Comparison of ENCODE assay signal across 17 cellular contexts in the genomic region with DNA sequence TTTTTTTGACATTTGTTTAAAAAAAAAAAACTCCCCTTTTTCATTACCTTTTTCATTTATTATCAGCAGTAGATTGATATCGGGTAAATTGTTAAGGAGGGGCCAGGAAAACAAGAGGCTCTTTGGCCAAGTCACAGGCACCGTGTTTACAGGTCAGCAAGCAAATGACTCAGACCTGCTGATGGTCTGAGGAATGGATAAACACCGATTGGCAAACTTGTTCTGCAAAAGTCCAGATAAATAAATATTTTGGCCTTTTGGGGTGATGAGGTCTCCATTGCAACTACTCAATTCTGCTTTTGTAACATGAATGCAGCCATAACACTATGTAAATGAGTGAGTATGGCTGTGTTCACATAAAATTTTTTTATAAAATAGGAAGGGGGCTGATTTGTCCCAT.
DNase-seq lines count a peak whose midpoint lies in the region; TF ChIP-seq lines count a peak whose summit lies in the region.
"Had no signal": no experiment of that assay in that cellular context is flagged by ENCODE, and none has a peak within 500 bp of the region (broad histone marks: within the 10 kb centered on the region; RNA-seq: fewer than 3 reads in every experiment).

No MANE protein-coding gene starts in this region.

- no peaks in the 10 kb centered on the region for H3K9me3 ChIP-seq in liver (ENCODE audit: control insufficient read depth in 4 of 4, low read length in 3 of 4)
- H3K9me3 ChIP-seq: BLaER1, Caco-2 had no signal

- TF ChIP-seq RAD21 in liver (IDR thresholded peaks at IDR 0.05), result no peak

- H3K36me3 ChIP-seq in liver (ENCODE audit: control insufficient read depth in 4 of 4, insufficient read depth in 3 of 4, low read depth in 1 of 4, low read length in 3 of 4), result no peaks in the 10 kb centered on the region
- H3K36me3 ChIP-seq: BLaER1 had no signal

- no peak overlapping the region for H3K9ac ChIP-seq in liver (ENCODE audit: low read depth in 1 of 2, low read length in 2 of 2)
- H3K9ac ChIP-seq: BLaER1 had no signal

- H3K4me1 ChIP-seq in liver (ENCODE audit: control insufficient read depth in 4 of 4, insufficient read depth in 4 of 4, low read length in 3 of 4), result peaks cover 0 to 6% (median 0%) of the 10 kb centered on the region in 4 donors
- H3K4me1 ChIP-seq: BLaER1, Caco-2 had no signal

- peak; percentile 4 for DNase-seq in M059J (ENCODE audit: low read depth)
- DNase-seq in fibroblast of villous mesenchyme (ENCODE audit: low read depth), result peak; percentile 29
- DNase-seq in renal cortical epithelial cell (ENCODE audit: low read depth), result peak; percentile 28
- DNase-seq in stimulated activated CD4-positive, alpha-beta T cell treated with anti-CD3 and anti-CD28 coated beads, Interleukin-12 subunit alpha, Interleukin-12 subunit beta, amount 100 ng/mL, for 4 hours, result no peak
- no peak for DNase-seq in GM19240 (ENCODE audit: insufficient read length, low spot score)
- DNase-seq in NCI-H69 (lab: John Stamatoyannopoulos, UW), result no peak
- DNase-seq: Caco-2; CD4-positive, CD25-positive, alpha-beta regulatory T cell; CD8-positive, alpha-beta T cell; DMS153; DND-41; H9 had no signal

- WGBS in liver, result 22% methylated on average over 3 of the region's 3 CpGs

- H3K4me3 ChIP-seq in fibroblast of villous mesenchyme (ENCODE audit: low read depth, low read length), result no peak overlapping the region
- no peak overlapping the region for H3K4me3 ChIP-seq in liver (ENCODE audit: low read depth in 1 of 3, low read length in 3 of 3)
- H3K4me3 ChIP-seq: BLaER1, GM23338 had no signal

- no peak for TF ChIP-seq CTCF in fibroblast of villous mesenchyme (IDR thresholded peaks at IDR 0.05; ENCODE audit: insufficient read depth, low read depth, low read length)
- TF ChIP-seq CTCF in liver (IDR thresholded peaks at IDR 0.05; ENCODE audit: low read depth, low read length, missing input control), result no peak

- H3K27ac ChIP-seq in liver (ENCODE audit: low read depth in 1 of 2, low read length in 2 of 2), result peak overlapping the region in 1 of 2 donors; percentile 32
- H3K27ac ChIP-seq: 22Rv1, BLaER1, C4-2B had no signal

- no peaks in the 10 kb centered on the region for H3K27me3 ChIP-seq in liver (ENCODE audit: control insufficient read depth in 4 of 4, insufficient read depth in 4 of 4, low read length in 3 of 4)
- H3K27me3 ChIP-seq: BLaER1 had no signal

TF ChIP-seq in liver, 16 proteins besides CTCF, POLR2A, EP300 and RAD21:
- peak; percentile 61 to 93 for TF ChIP-seq JUND (IDR thresholded peaks at IDR 0.05)
- peak in 1 of 2 donors; percentile 65 for TF ChIP-seq RXRA (IDR thresholded peaks at IDR 0.05)
- TF ChIP-seq HNF4G (IDR thresholded peaks at IDR 0.05), result no peak
- TF ChIP-seq, protein P1, sequence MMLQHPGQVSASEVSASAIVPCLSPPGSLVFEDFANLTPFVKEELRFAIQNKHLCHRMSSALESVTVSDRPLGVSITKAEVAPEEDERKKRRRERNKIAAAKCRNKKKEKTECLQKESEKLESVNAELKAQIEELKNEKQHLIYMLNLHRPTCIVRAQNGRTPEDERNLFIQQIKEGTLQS (IDR thresholded peaks at IDR 0.05), result peak; percentile 66
- peak; percentile 74 for TF ChIP-seq FOXA1 (IDR thresholded peaks at IDR 0.05)
- no peak for TF ChIP-seq SP1 (IDR thresholded peaks at IDR 0.05)
- no peak for TF ChIP-seq GABPA (IDR thresholded peaks at IDR 0.05 in 1 of 2, conservative IDR thresholded peaks at IDR 0.05 in 1 of 2)
- TF ChIP-seq FOXA2 (IDR thresholded peaks at IDR 0.05), result peak; percentile 85
- no peak for TF ChIP-seq EGR1 (IDR thresholded peaks at IDR 0.05; ENCODE audit: low read depth in 2 of 2)
- TF ChIP-seq, protein P2, sequence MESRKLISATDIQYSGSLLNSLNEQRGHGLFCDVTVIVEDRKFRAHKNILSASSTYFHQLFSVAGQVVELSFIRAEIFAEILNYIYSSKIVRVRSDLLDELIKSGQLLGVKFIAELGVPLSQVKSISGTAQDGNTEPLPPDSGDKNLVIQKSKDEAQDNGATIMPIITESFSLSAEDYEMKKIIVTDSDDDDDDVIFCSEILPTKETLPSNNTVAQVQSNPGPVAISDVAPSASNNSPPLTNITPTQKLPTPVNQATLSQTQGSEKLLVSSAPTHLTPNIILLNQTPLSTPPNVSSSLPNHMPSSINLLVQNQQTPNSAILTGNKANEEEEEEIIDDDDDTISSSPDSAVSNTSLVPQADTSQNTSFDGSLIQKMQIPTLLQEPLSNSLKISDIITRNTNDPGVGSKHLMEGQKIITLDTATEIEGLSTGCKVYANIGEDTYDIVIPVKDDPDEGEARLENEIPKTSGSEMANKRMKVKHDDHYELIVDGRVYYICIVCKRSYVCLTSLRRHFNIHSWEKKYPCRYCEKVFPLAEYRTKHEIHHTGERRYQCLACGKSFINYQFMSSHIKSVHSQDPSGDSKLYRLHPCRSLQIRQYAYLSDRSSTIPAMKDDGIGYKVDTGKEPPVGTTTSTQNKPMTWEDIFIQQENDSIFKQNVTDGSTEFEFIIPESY (IDR thresholded peaks at IDR 0.05), result peak; percentile 25
- TF ChIP-seq HNF4A (conservative IDR thresholded peaks at IDR 0.05), result peak; percentile 47 to 79
- TF ChIP-seq, protein P3, sequence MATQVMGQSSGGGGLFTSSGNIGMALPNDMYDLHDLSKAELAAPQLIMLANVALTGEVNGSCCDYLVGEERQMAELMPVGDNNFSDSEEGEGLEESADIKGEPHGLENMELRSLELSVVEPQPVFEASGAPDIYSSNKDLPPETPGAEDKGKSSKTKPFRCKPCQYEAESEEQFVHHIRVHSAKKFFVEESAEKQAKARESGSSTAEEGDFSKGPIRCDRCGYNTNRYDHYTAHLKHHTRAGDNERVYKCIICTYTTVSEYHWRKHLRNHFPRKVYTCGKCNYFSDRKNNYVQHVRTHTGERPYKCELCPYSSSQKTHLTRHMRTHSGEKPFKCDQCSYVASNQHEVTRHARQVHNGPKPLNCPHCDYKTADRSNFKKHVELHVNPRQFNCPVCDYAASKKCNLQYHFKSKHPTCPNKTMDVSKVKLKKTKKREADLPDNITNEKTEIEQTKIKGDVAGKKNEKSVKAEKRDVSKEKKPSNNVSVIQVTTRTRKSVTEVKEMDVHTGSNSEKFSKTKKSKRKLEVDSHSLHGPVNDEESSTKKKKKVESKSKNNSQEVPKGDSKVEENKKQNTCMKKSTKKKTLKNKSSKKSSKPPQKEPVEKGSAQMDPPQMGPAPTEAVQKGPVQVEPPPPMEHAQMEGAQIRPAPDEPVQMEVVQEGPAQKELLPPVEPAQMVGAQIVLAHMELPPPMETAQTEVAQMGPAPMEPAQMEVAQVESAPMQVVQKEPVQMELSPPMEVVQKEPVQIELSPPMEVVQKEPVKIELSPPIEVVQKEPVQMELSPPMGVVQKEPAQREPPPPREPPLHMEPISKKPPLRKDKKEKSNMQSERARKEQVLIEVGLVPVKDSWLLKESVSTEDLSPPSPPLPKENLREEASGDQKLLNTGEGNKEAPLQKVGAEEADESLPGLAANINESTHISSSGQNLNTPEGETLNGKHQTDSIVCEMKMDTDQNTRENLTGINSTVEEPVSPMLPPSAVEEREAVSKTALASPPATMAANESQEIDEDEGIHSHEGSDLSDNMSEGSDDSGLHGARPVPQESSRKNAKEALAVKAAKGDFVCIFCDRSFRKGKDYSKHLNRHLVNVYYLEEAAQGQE (IDR thresholded peaks at IDR 0.05), result no peak
- TF ChIP-seq YY1 (IDR thresholded peaks at IDR 0.05), result peak; percentile 69
- TF ChIP-seq, protein P4, sequence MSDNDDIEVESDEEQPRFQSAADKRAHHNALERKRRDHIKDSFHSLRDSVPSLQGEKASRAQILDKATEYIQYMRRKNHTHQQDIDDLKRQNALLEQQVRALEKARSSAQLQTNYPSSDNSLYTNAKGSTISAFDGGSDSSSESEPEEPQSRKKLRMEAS (IDR thresholded peaks at IDR 0.05), result no peak

Comparison
In these comparisons a context has a peak if more than half of its experiments do, and no peak if none do; other contexts are left out.
1. DNase-seq: peak in M059J (single experiment), fibroblast of villous mesenchyme (single experiment) and renal cortical epithelial cell (single experiment); none in stimulated activated CD4-positive, alpha-beta T cell treated with anti-CD3 and anti-CD28 coated beads, Interleukin-12 subunit alpha, Interleukin-12 subunit beta, amount 100 ng/mL, for 4 hours (single experiment), GM19240 (single experiment) and NCI-H69 (single experiment).